Comparison of ENCODE assay signal across 28 cellular contexts in genomic region chr20:16272961-16273360, GRCh38.
"Had no signal": no experiment of that assay in that cellular context is flagged by ENCODE, and none has a peak within 500 bp of the region (broad histone marks: within the 10 kb centered on the region; RNA-seq: fewer than 3 reads in every experiment).

No MANE protein-coding gene starts in this region.

- H3K9me3 ChIP-seq: adrenal gland, body of pancreas, esophagus muscularis mucosa, gastrocnemius medialis had no signal

- ATAC-seq: activated CD4-positive, CD25-positive, alpha-beta regulatory T cell treated with anti-CD3 and anti-CD28 coated beads, Interleukin-2, amount 50 U/mL, for 24 hours; activated CD8-positive, alpha-beta memory T cell treated with anti-CD3 and anti-CD28 coated beads, Interleukin-2, amount 10 ng/mL, durations not matched to agents 7 days and 5 days; activated CD8-positive, alpha-beta T cell treated with anti-CD3 and anti-CD28 coated beads, Interleukin-2, amount 10 ng/mL, durations not matched to agents 7 days and 5 days; activated naive CD8-positive, alpha-beta T cell treated with anti-CD3 and anti-CD28 coated beads, Interleukin-2, amount 50 U/mL, for 24 hours; body of pancreas; effector memory CD8-positive, alpha-beta T cell; foreskin keratinocyte; gastrocnemius medialis had no signal

- H3K4me1 ChIP-seq: esophagus muscularis mucosa, foreskin keratinocyte, gastrocnemius medialis had no signal

- FAIRE-seq: colon had no signal

- H3K4me3 ChIP-seq: adrenal gland, body of pancreas, esophagus muscularis mucosa, gastrocnemius medialis had no signal

- DNase-seq: activated B cell treated with CpG ODN at 0.5 μM for 24 hours; activated CD4-positive, alpha-beta memory T cell treated with anti-CD3 and anti-CD28 coated beads for 36 hours; activated CD4-positive, alpha-beta T cell treated with anti-CD3 and anti-CD28 coated beads for 48 hours; activated CD8-positive, alpha-beta memory T cell treated with anti-CD3 and anti-CD28 coated beads, Interleukin-2, amount 10 ng/mL, durations not matched to agents 7 days and 5 days; activated CD8-positive, alpha-beta memory T cell treated with anti-CD3 and anti-CD28 coated beads, Interleukin-2, amount 50 U/mL, for 4 hours; activated CD8-positive, alpha-beta T cell treated with anti-CD3 and anti-CD28 coated beads, Interleukin-2, amount 10 ng/mL, durations not matched to agents 7 days and 5 days; activated effector memory CD4-positive, alpha-beta T cell treated with anti-CD3 and anti-CD28 coated beads, Interleukin-2, amount 50 U/mL, for 16 hours; activated naive CD4-positive, alpha-beta T cell treated with anti-CD3 and anti-CD28 coated beads for 36 hours; activated naive CD8-positive, alpha-beta T cell treated with anti-CD3 and anti-CD28 coated beads for 36 hours; activated naive CD8-positive, alpha-beta T cell treated with anti-CD3 and anti-CD28 coated beads, Interleukin-2, amount 50 U/mL, for 24 hours; activated T-cell treated with anti-CD3 and anti-CD28 coated beads, Interleukin-2, amount 50 U/mL, for 1 hour; activated T-cell treated with anti-CD3 and anti-CD28 coated beads, Interleukin-2, amount 50 U/mL, for 48 hours; adrenal gland; amygdala; aorta; body of pancreas; cortex of kidney; dermis blood vessel endothelial cell; effector CD4-positive, alpha-beta T cell; effector memory CD8-positive, alpha-beta T cell; erythroblast; foreskin keratinocyte; gastrocnemius medialis; glutamatergic neuron; T-helper 2 cell had no signal

- H3K27ac ChIP-seq: body of pancreas, esophagus muscularis mucosa, foreskin keratinocyte, gastrocnemius medialis had no signal

- H3K27me3 ChIP-seq: adrenal gland, body of pancreas, esophagus muscularis mucosa, foreskin keratinocyte, gastrocnemius medialis had no signal
